Comparison of ENCODE assay signal across 8 cellular contexts in genomic region chr9:73183917-73184861, GRCh38. TPM values are rescaled to one million over a fixed set of nuclear protein-coding genes. Genes with fewer than 3 reads are reported as not detected.
DNase-seq lines count a peak whose midpoint lies in the region; ATAC-seq and TF ChIP-seq lines count a peak whose summit lies in the region.

No MANE protein-coding gene starts in this region.

- peaks cover 11% of the 10 kb centered on the region for H3K27me3 Mint-ChIP-seq in activated CD4-positive, alpha-beta memory T cell treated with anti-CD3 and anti-CD28 coated beads, Interleukin-2, amount 10 ng/mL, durations not matched to agents 7 days and 5 days

- DNase-seq in BJ (ENCODE audit: low read depth) (no peak), NCI-H748 (lab: John Stamatoyannopoulos, UW; ENCODE audit: unreplicated experiment) (peak; percentile 48), dermis blood vessel endothelial cell (peak; percentile 73), T1000 (lab: John Stamatoyannopoulos, UW) (no peak)
- DNase-seq in activated CD4-positive, alpha-beta memory T cell treated with anti-CD3 and anti-CD28 coated beads, Interleukin-2, amount 10 ng/mL, durations not matched to agents 7 days and 5 days = no peak

- POLR2A ChIA-PET in BJ (lab: Charles Lee) (no interaction called here), HEK293 (lab: Yijun Ruan, JAX) (no interaction called here)
- POLR2A ChIA-PET in activated CD4-positive, alpha-beta memory T cell treated with anti-CD3 and anti-CD28 coated beads, Interleukin-2, amount 10 ng/mL, durations not matched to agents 7 days and 5 days (lab: Charles Lee) = no interaction called here

- H3K9me3 ChIP-seq in HEK293 (ENCODE audit: control insufficient read depth, insufficient read depth, low read depth, low read length) (no peaks in the 10 kb centered on the region), neutrophil (no peaks in the 10 kb centered on the region)

- H3K4me1 Mint-ChIP-seq in activated CD4-positive, alpha-beta memory T cell treated with anti-CD3 and anti-CD28 coated beads, Interleukin-2, amount 10 ng/mL, durations not matched to agents 7 days and 5 days = no peaks in the 10 kb centered on the region

- H3K36me3 ChIP-seq in BJ (ENCODE audit: control insufficient read depth, insufficient read depth, low read length) = no peaks in the 10 kb centered on the region
- H3K36me3 ChIP-seq in HEK293 (ENCODE audit: control insufficient read depth in 2 of 2, insufficient read depth in 1 of 2, low read length in 2 of 2) = no peaks in the 10 kb centered on the region
- H3K36me3 ChIP-seq in neutrophil = no peaks in the 10 kb centered on the region

- H3K27ac Mint-ChIP-seq in activated CD4-positive, alpha-beta memory T cell treated with anti-CD3 and anti-CD28 coated beads, Interleukin-2, amount 10 ng/mL, durations not matched to agents 7 days and 5 days = no peak overlapping the region

- H3K27me3 ChIP-seq in BJ (ENCODE audit: control insufficient read depth, insufficient read depth, low read length) (no peaks in the 10 kb centered on the region), neutrophil (no peaks in the 10 kb centered on the region)

- no peak for ATAC-seq in HG03565 (IDR thresholded peaks at IDR 0.05; ENCODE audit: unreplicated experiment)

- H3K36me3 Mint-ChIP-seq in activated CD4-positive, alpha-beta memory T cell treated with anti-CD3 and anti-CD28 coated beads, Interleukin-2, amount 10 ng/mL, durations not matched to agents 7 days and 5 days (ENCODE audit: low read depth) = no peaks in the 10 kb centered on the region

- CTCF ChIA-PET in BJ (lab: Yijun Ruan, JAX) (interaction anchor here (0.6 to 9.0 kb wide), 7 partner anchors 72 to 327 kb away, joined by 3 to 63 read pairs (median 6); no protein-coding TSS in a partner anchor), HEK293 (lab: Yijun Ruan, JAX) (interaction anchor here (0.7 to 8.6 kb wide), 16 partner anchors 13 to 700 kb away, joined by 3 to 171 read pairs (median 5); no protein-coding TSS in a partner anchor)
- CTCF ChIA-PET in activated CD4-positive, alpha-beta memory T cell treated with anti-CD3 and anti-CD28 coated beads, Interleukin-2, amount 10 ng/mL, durations not matched to agents 7 days and 5 days (lab: Charles Lee) = interaction anchor here (0.9 to 5.4 kb wide), 9 partner anchors 13 to 105 kb away, joined by 3 to 78 read pairs (median 4); no protein-coding TSS in a partner anchor

- H3K4me1 ChIP-seq in HEK293 (ENCODE audit: control insufficient read depth, insufficient read depth, low read length) = no peaks in the 10 kb centered on the region
- H3K4me1 ChIP-seq in neutrophil (ENCODE audit: control insufficient read depth in 1 of 2, insufficient read depth in 1 of 2, low read depth in 1 of 2, low read length in 1 of 2) = no peaks in the 10 kb centered on the region

- no peak overlapping the region for H3K27ac ChIP-seq in HEK293 (ENCODE audit: extremely low read depth, low read depth, low read length)
- no peak overlapping the region for H3K27ac ChIP-seq in neutrophil

- no peaks in the 10 kb centered on the region for H3K9me3 Mint-ChIP-seq in activated CD4-positive, alpha-beta memory T cell treated with anti-CD3 and anti-CD28 coated beads, Interleukin-2, amount 10 ng/mL, durations not matched to agents 7 days and 5 days

- no peak overlapping the region for H3K4me3 Mint-ChIP-seq in activated CD4-positive, alpha-beta memory T cell treated with anti-CD3 and anti-CD28 coated beads, Interleukin-2, amount 10 ng/mL, durations not matched to agents 7 days and 5 days

- H3K4me3 ChIP-seq in BJ (ENCODE audit: low read depth, low read length) (no peak overlapping the region), HEK293 (ENCODE audit: low read depth, low read length) (no peak overlapping the region), neutrophil (ENCODE audit: low read depth in 1 of 2, low read length in 1 of 2) (no peak overlapping the region)

- TF ChIP-seq CTCF in BJ (IDR thresholded peaks at IDR 0.05; ENCODE audit: insufficient read depth, low read depth, low read length) = peak; percentile 31
- TF ChIP-seq CTCF in HEK293 (tag by site-specific recombination; IDR thresholded peaks at IDR 0.05) = no peak
- peak; percentile 54 for TF ChIP-seq CTCF in neutrophil (IDR thresholded peaks at IDR 0.05)

TF ChIP-seq in HEK293, 187 proteins besides CTCF, POLR2A, EP300 and RAD21:
- no peak for TF ChIP-seq BCL11A (tag by site-specific recombination; IDR thresholded peaks at IDR 0.05; ENCODE audit: low read depth)
- TF ChIP-seq ZNF654 (tag by site-specific recombination; IDR thresholded peaks at IDR 0.05; ENCODE audit: low read depth) = peak; percentile 61
- no peak for TF ChIP-seq ZNF621 (tag by site-specific recombination; IDR thresholded peaks at IDR 0.05)

RNA-seq across cellular contexts. Expression of gene ANXA1, which starts 32.5 kb away (rescaled TPM):
- 581 and 1,031 TPM in 2 replicates for polyA plus RNA-seq in BJ (2011; rRNA removed)
- 193 and 221 TPM in 2 replicates for polyA minus RNA-seq in BJ (2011; rRNA and poly(A)+ RNA removed)
- 798 and 1,016 TPM in 2 replicates for total RNA-seq in dermis blood vessel endothelial cell
- total RNA-seq in activated CD4-positive, alpha-beta memory T cell treated with anti-CD3 and anti-CD28 coated beads, Interleukin-2, amount 10 ng/mL, durations not matched to agents 7 days and 5 days = 100 to 1,000 TPM; 204 TPM

Comparison
In these comparisons a context has a peak if more than half of its experiments do, and no peak if none do; other contexts are left out.
1. DNase-seq: peak in NCI-H748 (single experiment) and dermis blood vessel endothelial cell (single experiment); none in BJ (single experiment), activated CD4-positive, alpha-beta memory T cell treated with anti-CD3 and anti-CD28 coated beads, Interleukin-2, amount 10 ng/mL, durations not matched to agents 7 days and 5 days (single experiment) and T1000 (single experiment).